1 cellular context compared by ENCODE assay signal in genomic region chr10:112843623-112844022, GRCh38.
A peak's percentile ranks its signal among the peaks of the same experiment; 100 is the strongest.
TF ChIP-seq lines count a peak whose summit lies in the region.

No MANE protein-coding gene starts in this region.

TF ChIP-seq in HepG2, 621 proteins besides CTCF, POLR2A, EP300 and RAD21 (continued from another document):
- TF ChIP-seq ZNF281 (CRISPR knock-in tag; IDR thresholded peaks at IDR 0.05; ENCODE audit: borderline replicate concordance) (peak; percentile 48; the same call in 1 of the 2 replicates), CBFB (CRISPR knock-in tag; IDR thresholded peaks at IDR 0.05) (peak; percentile 92), ARID5B (CRISPR knock-in tag; IDR thresholded peaks at IDR 0.05) (peak; percentile 52), ZNF83 (CRISPR knock-in tag; IDR thresholded peaks at IDR 0.05; ENCODE audit: borderline replicate concordance) (no peak), ZNF709 (CRISPR knock-in tag; IDR thresholded peaks at IDR 0.05) (no peak), BHLHE40 (IDR thresholded peaks at IDR 0.05; ENCODE audit: low read length) (peak; percentile 68), RARA (CRISPR knock-in tag; IDR thresholded peaks at IDR 0.05) (peak; percentile 50; the same call in 1 of the 2 replicates), ZBTB7B (CRISPR knock-in tag; IDR thresholded peaks at IDR 0.05) (0 out of 2 replicates have a peak, but pooled peaks have one; percentile 39), POGZ (CRISPR knock-in tag; IDR thresholded peaks at IDR 0.05) (0 out of 2 replicates have a peak, but pooled peaks have one; percentile 32), BRD4 (CRISPR knock-in tag; IDR thresholded peaks at IDR 0.05) (no peak)
TF ChIP-seq in HepG2: peak in this region for 14.
